In genomic region chr3:134372405-134373277, GRCh38 we compare ENCODE assay signal across 9 cellular contexts. TPM values are rescaled to one million over a fixed set of nuclear protein-coding genes. Genes with fewer than 3 reads are reported as not detected.
A peak's percentile ranks its signal among the peaks of the same experiment; 100 is the strongest.
DNase-seq lines count a peak whose midpoint lies in the region; ATAC-seq and TF ChIP-seq lines count a peak whose summit lies in the region.
"Had no signal": no experiment of that assay in that cellular context is flagged by ENCODE, and none has a peak within 500 bp of the region (broad histone marks: within the 10 kb centered on the region; RNA-seq: fewer than 3 reads in every experiment).

No MANE protein-coding gene starts in this region.

- H3K27ac Mint-ChIP-seq in Caco-2 (ENCODE audit: unreplicated experiment), result peak overlapping the region; percentile 77
- H3K27ac Mint-ChIP-seq: immature natural killer cell had no signal

- no peaks in the 10 kb centered on the region for H3K27me3 Mint-ChIP-seq in Caco-2 (ENCODE audit: insufficient read depth, unreplicated experiment)

- H3K36me3 Mint-ChIP-seq in Caco-2 (ENCODE audit: insufficient read depth, unreplicated experiment), result peaks cover 76% of the 10 kb centered on the region
- H3K36me3 Mint-ChIP-seq: immature natural killer cell had no signal

- H3K9me3 Mint-ChIP-seq in Caco-2 (ENCODE audit: unreplicated experiment), result no peaks in the 10 kb centered on the region
- H3K9me3 Mint-ChIP-seq: immature natural killer cell had no signal

- H3K27me3 ChIP-seq in Caco-2 (replicated peaks; ENCODE audit: control insufficient read depth, insufficient read depth, low read length), result no peaks in the 10 kb centered on the region
- H3K27me3 ChIP-seq in right atrium auricular region, result no peaks in the 10 kb centered on the region
- H3K27me3 ChIP-seq in psoas muscle (ENCODE audit: insufficient read depth in 3 of 3, low read length in 2 of 3), result no peaks in the 10 kb centered on the region

- 15 to 17% (median 16%) methylated on average over 9 of the region's 9 CpGs for WGBS in psoas muscle, 3 donors

- no peak for ATAC-seq in psoas muscle
- no peak for ATAC-seq in GM18868 (IDR thresholded peaks at IDR 0.05; ENCODE audit: unreplicated experiment)

- CTCF ChIA-PET in Caco-2 (lab: Charles Lee) (no interaction called here), HEK293T (lab: Yijun Ruan, JAX) (interaction anchor here (1.0 kb wide), 1 partner anchor 73 kb away, joined by 3 read pairs; no protein-coding TSS in a partner anchor)

- H3K36me3 ChIP-seq in Caco-2 (ENCODE audit: control insufficient read depth, insufficient read depth, low read length) (peaks cover 16% of the 10 kb centered on the region), right atrium auricular region (peaks cover 39% of the 10 kb centered on the region), psoas muscle (ENCODE audit: insufficient read depth in 1 of 2, low read depth in 1 of 2) (peaks cover 0 to 41% of the 10 kb centered on the region in 2 donors)

- H3K9me3 ChIP-seq in Caco-2 (no peaks in the 10 kb centered on the region), right atrium auricular region (no peaks in the 10 kb centered on the region), psoas muscle (no peaks in the 10 kb centered on the region)

- intact Hi-C loops in Caco-2 (cut with micrococcal nuclease; ENCODE audit: unreplicated experiment) (loop anchor here (1.0 kb wide), 1 partner anchor 39 kb away; no protein-coding TSS in a partner anchor), psoas muscle (cut with DNase I) (loop anchor here (5.0 kb wide), 2 partner anchors 100 to 110 kb away; no protein-coding TSS in a partner anchor)

- no TSS peak for BruUV-seq in Caco-2 (replicated peaks; lab: Mats Ljungman, UMichigan)

- TF ChIP-seq CTCF in Caco-2 (IDR thresholded peaks at IDR 0.05; ENCODE audit: insufficient read depth in 1 of 2, low read depth in 1 of 2, low read length in 1 of 2, severe bottlenecking in 1 of 2, unreplicated experiment in 1 of 2) (no peak), WI38 (IDR thresholded peaks at IDR 0.05; ENCODE audit: low read depth, low read length) (no peak), right atrium auricular region (IDR thresholded peaks at IDR 0.05) (no peak), psoas muscle (IDR thresholded peaks at IDR 0.05) (no peak)

- H3K4me1 Mint-ChIP-seq in Caco-2 (ENCODE audit: low read depth, unreplicated experiment), result peaks cover 45% of the 10 kb centered on the region

- peak overlapping the region; percentile 92 for H3K4me3 ChIP-seq in Caco-2 (ENCODE audit: low read depth, low read length)
- H3K4me3 ChIP-seq in WI38 (ENCODE audit: low read depth, low read length), result peak overlapping the region; percentile 99
- peak overlapping the region; percentile 87 to 99 for H3K4me3 ChIP-seq in right atrium auricular region
- H3K4me3 ChIP-seq in psoas muscle, result peak overlapping the region; percentile 86

- peak overlapping the region; percentile 85 for H3K4me3 Mint-ChIP-seq in Caco-2 (ENCODE audit: unreplicated experiment)

- peaks cover 71% of the 10 kb centered on the region for H3K4me1 ChIP-seq in Caco-2
- peaks cover 0 to 73% of the 10 kb centered on the region in 2 donors for H3K4me1 ChIP-seq in right atrium auricular region
- peaks cover 58% of the 10 kb centered on the region for H3K4me1 ChIP-seq in psoas muscle

- DNase-seq in Caco-2 (no peak), right atrium auricular region (ENCODE audit: low spot score) (no peak), psoas muscle (no peak), mesenteric fat pad (ENCODE audit: low spot score) (no peak), HEK293T (ENCODE audit: extremely low spot score) (no peak)
- no peak for DNase-seq in activated naive CD4-positive, alpha-beta T cell treated with anti-CD3 and anti-CD28 coated beads, Interleukin-2, amount 50 U/mL, for 16 hours
- DNase-seq: immature natural killer cell had no signal

- H3K27ac ChIP-seq in right atrium auricular region (peak overlapping the region; percentile 96 to 100), psoas muscle (peak overlapping the region; percentile 93)

- POLR2A ChIA-PET in Caco-2 (lab: Charles Lee) (interaction anchor here (0.6 to 4.6 kb wide), 3 partner anchors 8 to 70 kb away, joined by 4 to 70 read pairs (median 11); no protein-coding TSS in a partner anchor), HEK293T (lab: Yijun Ruan, JAX) (interaction anchor here (1.4 to 4.1 kb wide), 3 partner anchors 8 to 114 kb away, joined by 4 to 41 read pairs (median 6); partner anchors contain the start of genes ANAPC13 and CEP63)

TF ChIP-seq in HEK293T, 16 proteins besides CTCF, POLR2A, EP300 and RAD21:
- TF ChIP-seq TARDBP (IDR thresholded peaks at IDR 0.05) (no peak), ELF4 (IDR thresholded peaks at IDR 0.05) (no peak), HDGF (IDR thresholded peaks at IDR 0.05; ENCODE audit: borderline replicate concordance) (no peak), CTBP1 (IDR thresholded peaks at IDR 0.05; ENCODE audit: borderline replicate concordance) (no peak), FOXA1 (IDR thresholded peaks at IDR 0.05) (no peak), FOXM1 (IDR thresholded peaks at IDR 0.05; ENCODE audit: borderline replicate concordance) (no peak), SUZ12 (IDR thresholded peaks at IDR 0.05) (no peak), FOXK2 (IDR thresholded peaks at IDR 0.05) (no peak)
TF ChIP-seq in HEK293T: peak in this region for 0.

RNA-seq across cellular contexts. Expression of gene AMOTL2, which starts 1.6 kb away (rescaled TPM):
- total RNA-seq in Caco-2 (2022) (220 and 271 TPM in 2 replicates), right atrium auricular region (100 to 1,000 TPM in 1 of 2 donors, 10 to 100 TPM in 1; 62.3 to 119 TPM), psoas muscle (10 to 100 TPM; 16.5 to 36.6 (median 29.6) TPM), mesenteric fat pad (272 TPM)
- polyA plus RNA-seq in psoas muscle, result 1 to 10 TPM; 4.0 to 6.1 (median 5.1) TPM
- polyA plus RNA-seq: immature natural killer cell had no signal
